Comparison of ENCODE assay signal across 1 cellular context in the genomic region with DNA sequence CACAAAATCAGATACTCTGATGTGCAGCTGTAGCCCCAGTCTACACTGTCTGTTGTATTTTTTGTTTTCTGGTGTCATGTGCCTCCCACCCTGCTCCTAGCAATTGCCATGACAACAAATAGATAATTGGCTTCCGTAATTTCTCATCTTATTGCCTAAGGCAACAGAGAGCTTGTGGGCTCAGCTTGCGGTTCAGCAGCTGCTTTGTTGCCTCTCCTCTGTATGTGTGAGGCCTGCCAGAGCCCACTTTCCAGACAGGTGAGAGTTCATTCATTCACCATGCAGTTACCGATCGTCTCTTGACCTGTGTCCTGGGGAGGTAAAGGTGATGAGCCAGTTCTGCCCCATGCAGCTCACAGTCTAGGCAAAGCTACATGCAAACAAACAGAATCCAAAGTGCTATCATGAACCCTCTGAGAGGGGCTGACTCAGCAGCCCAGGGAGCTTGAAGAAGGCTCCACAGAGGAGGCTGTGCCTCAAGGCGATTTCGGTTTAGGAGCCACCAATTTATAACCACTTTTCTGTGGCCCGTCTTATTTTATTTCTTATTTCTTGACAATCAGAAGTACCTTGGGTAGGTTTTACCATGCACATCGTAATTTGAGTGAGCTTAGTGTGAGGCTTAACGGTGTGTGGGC.
TF ChIP-seq lines count a peak whose summit lies in the region.

No MANE protein-coding gene starts in this region.

TF ChIP-seq in GM23338, 12 proteins besides CTCF, POLR2A, EP300 and RAD21 (continued from another document):
- TF ChIP-seq, protein P1, sequence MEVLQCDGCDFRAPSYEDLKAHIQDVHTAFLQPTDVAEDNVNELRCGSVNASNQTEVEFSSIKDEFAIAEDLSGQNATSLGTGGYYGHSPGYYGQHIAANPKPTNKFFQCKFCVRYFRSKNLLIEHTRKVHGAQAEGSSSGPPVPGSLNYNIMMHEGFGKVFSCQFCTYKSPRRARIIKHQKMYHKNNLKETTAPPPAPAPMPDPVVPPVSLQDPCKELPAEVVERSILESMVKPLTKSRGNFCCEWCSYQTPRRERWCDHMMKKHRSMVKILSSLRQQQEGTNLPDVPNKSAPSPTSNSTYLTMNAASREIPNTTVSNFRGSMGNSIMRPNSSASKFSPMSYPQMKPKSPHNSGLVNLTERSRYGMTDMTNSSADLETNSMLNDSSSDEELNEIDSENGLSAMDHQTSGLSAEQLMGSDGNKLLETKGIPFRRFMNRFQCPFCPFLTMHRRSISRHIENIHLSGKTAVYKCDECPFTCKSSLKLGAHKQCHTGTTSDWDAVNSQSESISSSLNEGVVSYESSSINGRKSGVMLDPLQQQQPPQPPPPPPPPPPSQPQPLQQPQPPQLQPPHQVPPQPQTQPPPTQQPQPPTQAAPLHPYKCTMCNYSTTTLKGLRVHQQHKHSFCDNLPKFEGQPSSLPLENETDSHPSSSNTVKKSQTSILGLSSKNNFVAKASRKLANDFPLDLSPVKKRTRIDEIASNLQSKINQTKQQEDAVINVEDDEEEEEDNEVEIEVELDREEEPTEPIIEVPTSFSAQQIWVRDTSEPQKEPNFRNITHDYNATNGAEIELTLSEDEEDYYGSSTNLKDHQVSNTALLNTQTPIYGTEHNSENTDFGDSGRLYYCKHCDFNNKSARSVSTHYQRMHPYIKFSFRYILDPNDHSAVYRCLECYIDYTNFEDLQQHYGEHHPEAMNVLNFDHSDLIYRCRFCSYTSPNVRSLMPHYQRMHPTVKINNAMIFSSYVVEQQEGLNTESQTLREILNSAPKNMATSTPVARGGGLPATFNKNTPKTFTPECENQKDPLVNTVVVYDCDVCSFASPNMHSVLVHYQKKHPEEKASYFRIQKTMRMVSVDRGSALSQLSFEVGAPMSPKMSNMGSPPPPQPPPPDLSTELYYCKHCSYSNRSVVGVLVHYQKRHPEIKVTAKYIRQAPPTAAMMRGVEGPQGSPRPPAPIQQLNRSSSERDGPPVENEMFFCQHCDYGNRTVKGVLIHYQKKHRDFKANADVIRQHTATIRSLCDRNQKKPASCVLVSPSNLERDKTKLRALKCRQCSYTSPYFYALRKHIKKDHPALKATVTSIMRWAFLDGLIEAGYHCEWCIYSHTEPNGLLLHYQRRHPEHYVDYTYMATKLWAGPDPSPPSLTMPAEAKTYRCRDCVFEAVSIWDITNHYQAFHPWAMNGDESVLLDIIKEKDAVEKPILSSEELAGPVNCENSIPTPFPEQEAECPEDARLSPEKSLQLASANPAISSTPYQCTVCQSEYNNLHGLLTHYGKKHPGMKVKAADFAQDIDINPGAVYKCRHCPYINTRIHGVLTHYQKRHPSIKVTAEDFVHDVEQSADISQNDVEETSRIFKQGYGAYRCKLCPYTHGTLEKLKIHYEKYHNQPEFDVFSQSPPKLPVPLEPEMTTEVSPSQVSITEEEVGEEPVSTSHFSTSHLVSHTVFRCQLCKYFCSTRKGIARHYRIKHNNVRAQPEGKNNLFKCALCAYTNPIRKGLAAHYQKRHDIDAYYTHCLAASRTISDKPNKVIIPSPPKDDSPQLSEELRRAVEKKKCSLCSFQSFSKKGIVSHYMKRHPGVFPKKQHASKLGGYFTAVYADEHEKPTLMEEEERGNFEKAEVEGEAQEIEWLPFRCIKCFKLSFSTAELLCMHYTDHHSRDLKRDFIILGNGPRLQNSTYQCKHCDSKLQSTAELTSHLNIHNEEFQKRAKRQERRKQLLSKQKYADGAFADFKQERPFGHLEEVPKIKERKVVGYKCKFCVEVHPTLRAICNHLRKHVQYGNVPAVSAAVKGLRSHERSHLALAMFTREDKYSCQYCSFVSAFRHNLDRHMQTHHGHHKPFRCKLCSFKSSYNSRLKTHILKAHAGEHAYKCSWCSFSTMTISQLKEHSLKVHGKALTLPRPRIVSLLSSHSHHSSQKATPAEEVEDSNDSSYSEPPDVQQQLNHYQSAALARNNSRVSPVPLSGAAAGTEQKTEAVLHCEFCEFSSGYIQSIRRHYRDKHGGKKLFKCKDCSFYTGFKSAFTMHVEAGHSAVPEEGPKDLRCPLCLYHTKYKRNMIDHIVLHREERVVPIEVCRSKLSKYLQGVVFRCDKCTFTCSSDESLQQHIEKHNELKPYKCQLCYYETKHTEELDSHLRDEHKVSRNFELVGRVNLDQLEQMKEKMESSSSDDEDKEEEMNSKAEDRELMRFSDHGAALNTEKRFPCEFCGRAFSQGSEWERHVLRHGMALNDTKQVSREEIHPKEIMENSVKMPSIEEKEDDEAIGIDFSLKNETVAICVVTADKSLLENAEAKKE (CRISPR knock-in tag; IDR thresholded peaks at IDR 0.05), result no peak
- TF ChIP-seq CREB1 (CRISPR knock-in tag; IDR thresholded peaks at IDR 0.05; ENCODE audit: low read depth) (no peak), EZH2 (IDR thresholded peaks at IDR 0.05; ENCODE audit: low read depth, unreplicated experiment) (no peak), ZNF114 (CRISPR knock-in tag; IDR thresholded peaks at IDR 0.05) (no peak)
- TF ChIP-seq, protein P2, sequence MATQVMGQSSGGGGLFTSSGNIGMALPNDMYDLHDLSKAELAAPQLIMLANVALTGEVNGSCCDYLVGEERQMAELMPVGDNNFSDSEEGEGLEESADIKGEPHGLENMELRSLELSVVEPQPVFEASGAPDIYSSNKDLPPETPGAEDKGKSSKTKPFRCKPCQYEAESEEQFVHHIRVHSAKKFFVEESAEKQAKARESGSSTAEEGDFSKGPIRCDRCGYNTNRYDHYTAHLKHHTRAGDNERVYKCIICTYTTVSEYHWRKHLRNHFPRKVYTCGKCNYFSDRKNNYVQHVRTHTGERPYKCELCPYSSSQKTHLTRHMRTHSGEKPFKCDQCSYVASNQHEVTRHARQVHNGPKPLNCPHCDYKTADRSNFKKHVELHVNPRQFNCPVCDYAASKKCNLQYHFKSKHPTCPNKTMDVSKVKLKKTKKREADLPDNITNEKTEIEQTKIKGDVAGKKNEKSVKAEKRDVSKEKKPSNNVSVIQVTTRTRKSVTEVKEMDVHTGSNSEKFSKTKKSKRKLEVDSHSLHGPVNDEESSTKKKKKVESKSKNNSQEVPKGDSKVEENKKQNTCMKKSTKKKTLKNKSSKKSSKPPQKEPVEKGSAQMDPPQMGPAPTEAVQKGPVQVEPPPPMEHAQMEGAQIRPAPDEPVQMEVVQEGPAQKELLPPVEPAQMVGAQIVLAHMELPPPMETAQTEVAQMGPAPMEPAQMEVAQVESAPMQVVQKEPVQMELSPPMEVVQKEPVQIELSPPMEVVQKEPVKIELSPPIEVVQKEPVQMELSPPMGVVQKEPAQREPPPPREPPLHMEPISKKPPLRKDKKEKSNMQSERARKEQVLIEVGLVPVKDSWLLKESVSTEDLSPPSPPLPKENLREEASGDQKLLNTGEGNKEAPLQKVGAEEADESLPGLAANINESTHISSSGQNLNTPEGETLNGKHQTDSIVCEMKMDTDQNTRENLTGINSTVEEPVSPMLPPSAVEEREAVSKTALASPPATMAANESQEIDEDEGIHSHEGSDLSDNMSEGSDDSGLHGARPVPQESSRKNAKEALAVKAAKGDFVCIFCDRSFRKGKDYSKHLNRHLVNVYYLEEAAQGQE (IDR thresholded peaks at IDR 0.05; ENCODE audit: unreplicated experiment), result no peak
